Comparison of ENCODE assay signal across 13 cellular contexts in genomic region chr6:168607272-168608112, GRCh38.
DNase-seq lines count a peak whose midpoint lies in the region; TF ChIP-seq lines count a peak whose summit lies in the region.
"Had no signal": no experiment of that assay in that cellular context is flagged by ENCODE, and none has a peak within 500 bp of the region (broad histone marks: within the 10 kb centered on the region; RNA-seq: fewer than 3 reads in every experiment).

No MANE protein-coding gene starts in this region.

- no peak overlapping the region for H3K4me3 ChIP-seq in coronary artery
- H3K4me3 ChIP-seq in ovary, result no peak overlapping the region

- H3K27ac ChIP-seq in coronary artery, result no peak overlapping the region
- H3K27ac ChIP-seq in ovary, result no peak overlapping the region
- H3K27ac ChIP-seq: C4-2B had no signal

- TF ChIP-seq CTCF in coronary artery (IDR thresholded peaks at IDR 0.05) (no peak), ovary (IDR thresholded peaks at IDR 0.05) (no peak), GM10266 (IDR thresholded peaks at IDR 0.05; ENCODE audit: control insufficient read depth, insufficient read depth, low read depth, missing control alignments) (no peak)

- peak; percentile 54 for DNase-seq in DMS79 treated with DMSO at 0.1 percent for 48 hours (lab: John Stamatoyannopoulos, UW)
- DNase-seq in NCI-H2171 (lab: John Stamatoyannopoulos, UW), result peak; percentile 66
- DNase-seq in coronary artery (ENCODE audit: low spot score), result peak; percentile 68
- DNase-seq in ovary, result peak; percentile 34 to 72 (median 55)
- DNase-seq in central memory CD4-positive, alpha-beta T cell, result no peak
- no peak for DNase-seq in hypothalamus (lab: John Stamatoyannopoulos, UW)
- no peak for DNase-seq in GM10266 (ENCODE audit: extremely low spot score)
- DNase-seq in AG08395 (ENCODE audit: low spot score), result no peak
- DNase-seq: activated CD4-positive, alpha-beta T cell treated with anti-CD3 and anti-CD28 coated beads, Interleukin-2, amount 50 U/mL, for 4 hours; left cardiac atrium; naive B cell; NCI-H2081 had no signal

- no peak for TF ChIP-seq POLR2A in ovary (IDR thresholded peaks at IDR 0.05)

- intact Hi-C loops in ovary (cut with DNase I), result no loop called here

- TF ChIP-seq EP300 in ovary (IDR thresholded peaks at IDR 0.05), result no peak

- 39 to 52% (median 45%) methylated on average over 15 of the region's 15 CpGs for WGBS in ovary, 3 donors

- no peaks in the 10 kb centered on the region for H3K36me3 ChIP-seq in ovary

- H3K4me1 ChIP-seq in ovary (ENCODE audit: insufficient read depth), result peaks cover 2% of the 10 kb centered on the region

- H3K9me3 ChIP-seq in ovary, result no peaks in the 10 kb centered on the region

- H3K27me3 ChIP-seq in ovary, result no peaks in the 10 kb centered on the region

Comparison
In these comparisons a context has a peak if more than half of its experiments do, and no peak if none do; other contexts are left out.
1. DNase-seq: peak in DMS79 treated with DMSO at 0.1 percent for 48 hours (single experiment), NCI-H2171 (single experiment), coronary artery (single experiment) and ovary (5 of 5); none in central memory CD4-positive, alpha-beta T cell (single experiment), hypothalamus (0 of 51), GM10266 (single experiment) and AG08395 (single experiment).